Comparison of ENCODE assay signal across 8 cellular contexts in the genomic region with DNA sequence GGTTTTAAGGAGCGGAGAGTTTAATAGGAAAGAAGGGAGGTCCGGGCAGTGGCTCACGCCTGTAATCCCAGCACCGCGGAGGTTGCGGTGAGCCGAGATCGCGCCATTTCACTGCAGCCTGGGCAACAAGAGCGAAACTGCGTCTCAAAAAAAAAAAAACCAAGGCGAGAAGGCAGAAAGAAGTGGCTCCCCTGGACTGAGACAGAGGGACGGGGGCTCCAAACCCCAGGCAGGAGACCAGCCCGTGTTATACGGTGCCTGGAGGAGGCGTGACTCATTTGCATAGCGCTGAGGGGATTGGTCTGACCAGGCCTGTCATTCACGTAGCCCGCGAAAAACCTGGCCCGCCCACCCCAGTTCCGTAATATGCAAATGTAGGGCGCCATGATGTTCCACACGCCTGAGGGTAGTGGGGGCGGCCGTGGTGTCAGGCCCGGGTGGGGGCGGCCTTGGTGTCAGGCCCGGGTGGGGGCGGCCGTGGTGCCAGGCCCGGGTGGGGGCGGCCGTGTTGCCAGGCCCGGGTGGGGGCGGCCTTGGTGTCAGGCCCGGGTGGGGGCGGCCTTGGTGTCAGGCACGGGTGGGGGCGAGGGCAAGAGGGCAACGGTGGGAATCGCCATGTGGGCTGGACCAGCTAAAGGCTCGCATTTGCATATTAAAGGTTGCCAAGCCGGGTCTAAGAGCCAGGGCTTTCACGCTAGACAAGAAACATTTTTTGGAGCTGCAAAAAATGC. TPM values are rescaled to one million over a fixed set of nuclear protein-coding genes. Genes with fewer than 3 reads are reported as not detected.
DNase-seq lines count a peak whose midpoint lies in the region; ATAC-seq and TF ChIP-seq lines count a peak whose summit lies in the region.

No MANE protein-coding gene starts in this region.

- H3K79me2 ChIP-seq in neural progenitor cell (ENCODE audit: low read depth): peaks cover 59% of the 10 kb centered on the region

- H3K4me1 ChIP-seq in HUES48 (ENCODE audit: control insufficient read depth, insufficient read depth, low read length) (peaks cover 6% of the 10 kb centered on the region), neural progenitor cell (no peaks in the 10 kb centered on the region)

- peaks cover 72% of the 10 kb centered on the region for H3F3A ChIP-seq in neural progenitor cell (ENCODE audit: low read depth)

- H3K4me1 Mint-ChIP-seq in neural progenitor cell: peaks cover 24% of the 10 kb centered on the region

- peak overlapping the region; percentile 85 for H3K4me2 ChIP-seq in neural progenitor cell

- H4K20me1 ChIP-seq in neural progenitor cell (ENCODE audit: low read depth): peaks cover 29% of the 10 kb centered on the region

- H3K27me3 ChIP-seq in HUES48 (ENCODE audit: control insufficient read depth, insufficient read depth, low read length) (no peaks in the 10 kb centered on the region), neural progenitor cell (no peaks in the 10 kb centered on the region)

- peak overlapping the region; percentile 87 for H3K4me3 Mint-ChIP-seq in neural progenitor cell

- H3K27me3 Mint-ChIP-seq in neural progenitor cell (ENCODE audit: insufficient read depth, low read depth): peaks cover 16% of the 10 kb centered on the region

- H3K36me3 Mint-ChIP-seq in neural progenitor cell: peaks cover 25% of the 10 kb centered on the region

- DNase-seq in CD1c-positive myeloid dendritic cell (ENCODE audit: extremely low spot score): peak; percentile 93
- DNase-seq in activated T-cell treated with anti-CD3 and anti-CD28 coated beads for 1 hour (ENCODE audit: low read depth): peak; percentile 83
- peak; percentile 87 for DNase-seq in fibroblast of pulmonary artery (ENCODE audit: low read depth)
- peak; percentile 97 for DNase-seq in neural progenitor cell (ENCODE audit: low spot score)
- no peak for DNase-seq in substantia nigra (lab: John Stamatoyannopoulos, UW)
- no peak for DNase-seq in NCI-H69 (lab: John Stamatoyannopoulos, UW)

- peak overlapping the region; percentile 90 for H3K27ac ChIP-seq in HUES48 (ENCODE audit: low read depth, low read length)
- H3K27ac ChIP-seq in neural progenitor cell: peak overlapping the region; percentile 75
- peak overlapping the region; percentile 42 for H3K27ac ChIP-seq in substantia nigra (ENCODE audit: low read depth, low read length, poor library complexity, severe bottlenecking)

- peaks cover 45% of the 10 kb centered on the region for H3K36me3 ChIP-seq in HUES48 (ENCODE audit: control insufficient read depth, insufficient read depth, low read length)
- peaks cover 7% of the 10 kb centered on the region for H3K36me3 ChIP-seq in neural progenitor cell

- no peak for TF ChIP-seq CTCF in fibroblast of pulmonary artery (IDR thresholded peaks at IDR 0.05; ENCODE audit: low read length, missing control alignments)
- TF ChIP-seq CTCF in neural progenitor cell (IDR thresholded peaks at IDR 0.05): no peak

- H2AFZ ChIP-seq in neural progenitor cell (replicated peaks): no peak overlapping the region

- H3K9me3 ChIP-seq in HUES48 (ENCODE audit: control insufficient read depth, insufficient read depth, low read length) (no peaks in the 10 kb centered on the region), neural progenitor cell (ENCODE audit: low read depth) (no peaks in the 10 kb centered on the region)

- peak overlapping the region; percentile 67 for H3K27ac Mint-ChIP-seq in neural progenitor cell

- H3K4me3 ChIP-seq in HUES48 (ENCODE audit: low read depth, low read length) (peak overlapping the region; percentile 71), fibroblast of pulmonary artery (replicated peaks; ENCODE audit: low read depth, low read length) (peak overlapping the region; percentile 69), neural progenitor cell (peak overlapping the region; percentile 54)

- H3K9me3 Mint-ChIP-seq in neural progenitor cell: no peaks in the 10 kb centered on the region

- peak; percentile 99 for ATAC-seq in GM21381 (IDR thresholded peaks at IDR 0.05; ENCODE audit: unreplicated experiment)

- H3K9ac ChIP-seq in HUES48 (ENCODE audit: low read depth, low read length) (peak overlapping the region; percentile 85; the same call in 1 of the 2 replicates), neural progenitor cell (peak overlapping the region; percentile 4)

RNA-seq across cellular contexts. Expression of a gene that starts 2.1 kb away (rescaled TPM):
- 25.7 and 76.4 TPM in 2 replicates for total RNA-seq in neural progenitor cell (ENCODE audit: low replicate concordance)

RNA-seq across cellular contexts. Expression of a gene that starts 35.3 kb away (rescaled TPM):
- total RNA-seq in neural progenitor cell (ENCODE audit: low replicate concordance): 16.6 and 52.6 TPM in 2 replicates

Comparison
In these comparisons a context has a peak if more than half of its experiments do, and no peak if none do; other contexts are left out.
1. DNase-seq: peak in CD1c-positive myeloid dendritic cell (single experiment), activated T-cell treated with anti-CD3 and anti-CD28 coated beads for 1 hour (single experiment), fibroblast of pulmonary artery (single experiment) and neural progenitor cell (single experiment); none in substantia nigra (0 of 49) and NCI-H69 (single experiment).
2. Peak in every context shown above with its lines, with median percentiles within 50 percentile points of each other: H3K27ac ChIP-seq and H3K4me3 ChIP-seq.